ENCODE assay signal across 8 cellular contexts in genomic region chr6:151014404-151015150, GRCh38.
DNase-seq lines count a peak whose midpoint lies in the region; ATAC-seq and TF ChIP-seq lines count a peak whose summit lies in the region.

No MANE protein-coding gene starts in this region.

- H3K9me2 ChIP-seq in OCI-LY7 (ENCODE audit: insufficient read depth, low read length): no peaks in the 10 kb centered on the region

- H3K4me1 ChIP-seq in OCI-LY7 (ENCODE audit: insufficient read depth, low read length, poor library complexity, severe bottlenecking): no peaks in the 10 kb centered on the region
- peaks cover 19 to 23% of the 10 kb centered on the region in 2 experiments for H3K4me1 ChIP-seq in neutrophil (ENCODE audit: control insufficient read depth in 1 of 2, insufficient read depth in 1 of 2, low read depth in 1 of 2, low read length in 1 of 2)
- H3K4me1 ChIP-seq in thyroid gland: peaks cover 6 to 13% of the 10 kb centered on the region in 2 donors

- H2AFZ ChIP-seq in OCI-LY7 (ENCODE audit: low read length): no peak overlapping the region

- peak; percentile 62 for ATAC-seq in GM19025 (IDR thresholded peaks at IDR 0.05; ENCODE audit: low read depth, unreplicated experiment)

- TF ChIP-seq CTCF in OCI-LY7 (conservative IDR thresholded peaks at IDR 0.05; ENCODE audit: low read length) (peak; percentile 94), fibroblast of villous mesenchyme (IDR thresholded peaks at IDR 0.05; ENCODE audit: insufficient read depth, low read depth, low read length) (peak; percentile 98), neutrophil (IDR thresholded peaks at IDR 0.05) (peak; percentile 89), thyroid gland (IDR thresholded peaks at IDR 0.05) (peak; percentile 97 to 99 (median 98))

- intact Hi-C loops in OCI-LY7 (cut with micrococcal nuclease; ENCODE audit: unreplicated experiment) (loop anchor here (1.0 kb wide), 1 partner anchor 310 kb away; no protein-coding TSS in a partner anchor), thyroid gland (cut with DNase I) (loop anchor here (2.0 to 10.0 kb wide), 3 partner anchors 122 to 310 kb away; no protein-coding TSS in a partner anchor)

- H3K36me3 ChIP-seq in OCI-LY7 (ENCODE audit: insufficient read depth, low read length) (peaks cover 94% of the 10 kb centered on the region), neutrophil (no peaks in the 10 kb centered on the region), thyroid gland (no peaks in the 10 kb centered on the region)

- CTCF ChIA-PET in OCI-LY7 (lab: Charles Lee; ENCODE audit: unreplicated experiment): interaction anchor here (0.6 to 1.6 kb wide), 5 partner anchors 9 to 320 kb away, joined by 3 to 6 read pairs (median 4); no protein-coding TSS in a partner anchor

- no peak overlapping the region for H3K4me2 ChIP-seq in OCI-LY7 (ENCODE audit: low read length)

- H4K20me1 ChIP-seq in OCI-LY7 (ENCODE audit: insufficient read depth, low read length): no peaks in the 10 kb centered on the region

- no peak for TF ChIP-seq POLR2A in thyroid gland (IDR thresholded peaks at IDR 0.05)

- BruUV-seq in OCI-LY7 (replicated peaks; lab: Mats Ljungman, UMichigan): TSS peak; percentile 39

- H3K4me3 ChIP-seq in OCI-LY7 (ENCODE audit: low read depth, low read length, poor library complexity, severe bottlenecking): no peak overlapping the region
- no peak overlapping the region for H3K4me3 ChIP-seq in fibroblast of villous mesenchyme (ENCODE audit: low read depth, low read length)
- no peak overlapping the region for H3K4me3 ChIP-seq in neutrophil (ENCODE audit: low read depth in 1 of 2, low read length in 1 of 2)
- H3K4me3 ChIP-seq in thyroid gland (replicated peaks in 1 of 3): no peak overlapping the region

- H3K27me3 ChIP-seq in neutrophil (no peaks in the 10 kb centered on the region), thyroid gland (no peaks in the 10 kb centered on the region)

- POLR2A ChIA-PET in OCI-LY7 (lab: Charles Lee): interaction anchor here (0.6 to 1.5 kb wide), 5 partner anchors 13 to 941 kb away, joined by 3 to 7 read pairs (median 5); no protein-coding TSS in a partner anchor

- H3K9me3 ChIP-seq in OCI-LY7 (ENCODE audit: low read length) (no peaks in the 10 kb centered on the region), neutrophil (no peaks in the 10 kb centered on the region), thyroid gland (no peaks in the 10 kb centered on the region)

- WGBS in thyroid gland, 2 donors: 48 to 53% methylated on average over 6 of the region's 6 CpGs

- peak; percentile 49 for DNase-seq in AG20443 (ENCODE audit: low spot score)
- DNase-seq in HT-29 (ENCODE audit: low spot score): peak; percentile 81
- DNase-seq in OCI-LY7 (ENCODE audit: low spot score): peak; percentile 67
- DNase-seq in activated T-cell treated with anti-CD3 and anti-CD28 coated beads, Interleukin-2, amount 50 U/mL, for 48 hours: peak; percentile 49 to 66
- DNase-seq in fibroblast of villous mesenchyme (ENCODE audit: low read depth): peak; percentile 80
- peak; percentile 66 to 73 for DNase-seq in thyroid gland

- H3K27ac ChIP-seq in OCI-LY7 (ENCODE audit: low read depth, low read length, poor library complexity, severe bottlenecking): no peak overlapping the region
- no peak overlapping the region for H3K27ac ChIP-seq in neutrophil
- H3K27ac ChIP-seq in thyroid gland: no peak overlapping the region

- no peaks in the 10 kb centered on the region for H3K79me2 ChIP-seq in OCI-LY7 (ENCODE audit: insufficient read depth, low read depth, low read length)
